Comparison of ENCODE assay signal across 19 cellular contexts in the genomic region with DNA sequence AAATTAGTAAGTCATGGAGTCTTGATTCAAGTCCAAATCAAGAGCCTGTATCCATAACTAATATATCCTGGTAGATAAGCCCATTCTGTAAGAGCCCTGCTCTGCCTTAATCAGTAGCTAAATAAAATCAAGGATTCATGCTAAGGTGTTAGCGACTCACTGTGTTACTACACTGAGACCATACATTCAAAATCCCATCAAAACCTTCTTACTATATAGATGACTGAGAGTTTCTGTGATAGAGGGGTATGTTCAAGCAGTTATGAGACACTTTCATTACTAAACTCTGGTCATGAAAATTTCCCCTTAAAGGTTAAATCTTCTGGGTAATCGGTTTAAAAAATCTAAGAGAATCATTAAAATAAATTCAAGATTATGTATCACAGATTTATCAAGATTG.
DNase-seq lines count a peak whose midpoint lies in the region; ATAC-seq, FAIRE-seq and TF ChIP-seq lines count a peak whose summit lies in the region.
"Had no signal": no experiment of that assay in that cellular context is flagged by ENCODE, and none has a peak within 500 bp of the region (broad histone marks: within the 10 kb centered on the region; RNA-seq: fewer than 3 reads in every experiment).

No MANE protein-coding gene starts in this region.

- TF ChIP-seq EP300 in GM12878 (IDR thresholded peaks at IDR 0.05; ENCODE audit: borderline replicate concordance in 1 of 2, control insufficient read depth in 1 of 2, low read depth in 2 of 2, low read length in 2 of 2), result no peak

- peak; percentile 40 for ATAC-seq in activated naive CD8-positive, alpha-beta T cell treated with anti-CD3 and anti-CD28 coated beads, Interleukin-2, amount 50 U/mL, for 24 hours
- peak; percentile 32 for ATAC-seq in HG02759 (IDR thresholded peaks at IDR 0.05; ENCODE audit: unreplicated experiment)
- ATAC-seq in HG03342 (IDR thresholded peaks at IDR 0.05; ENCODE audit: unreplicated experiment), result peak; percentile 49
- ATAC-seq in GM12878, result peak; percentile 74
- ATAC-seq in HG03571 (IDR thresholded peaks at IDR 0.05; ENCODE audit: unreplicated experiment), result no peak
- no peak for ATAC-seq in naive thymus-derived CD8-positive, alpha-beta T cell
- no peak for ATAC-seq in GM18861 (IDR thresholded peaks at IDR 0.05; ENCODE audit: unreplicated experiment)
- ATAC-seq: Right ventricle myocardium inferior had no signal

- H3K4me1 ChIP-seq in GM12878 (ENCODE audit: control insufficient read depth, insufficient read depth, low read length), result no peaks in the 10 kb centered on the region
- H3K4me1 ChIP-seq: BE2C, Peyer's patch had no signal

- DNase-seq in activated naive CD8-positive, alpha-beta T cell treated with anti-CD3 and anti-CD28 coated beads, Interleukin-2, amount 50 U/mL, for 24 hours, result no peak
- DNase-seq in activated naive CD8-positive, alpha-beta T cell treated with anti-CD3 and anti-CD28 coated beads for 36 hours, result no peak
- DNase-seq in GM12878 (ENCODE audit: low read depth, low spot score), result no peak
- DNase-seq in naive thymus-derived CD8-positive, alpha-beta T cell, result no peak
- DNase-seq: BE2C; CD4-positive, alpha-beta T cell; H9; NCI-H1092; NCI-H146; NCI-H2081; NCI-H510A treated with DMSO at 0.1 percent for 48 hours; NCI-H82; Peyer's patch had no signal

- no peak for TF ChIP-seq POLR2A in GM12878 (IDR thresholded peaks at IDR 0.05; ENCODE audit: low read depth, low read length)

- H3K4me3 Mint-ChIP-seq in activated naive CD8-positive, alpha-beta T cell treated with anti-CD3 and anti-CD28 coated beads, Interleukin-2, amount 50 U/mL, for 24 hours, result no peak overlapping the region
- H3K4me3 Mint-ChIP-seq in activated naive CD8-positive, alpha-beta T cell treated with anti-CD3 and anti-CD28 coated beads for 36 hours, result no peak overlapping the region
- H3K4me3 Mint-ChIP-seq in naive thymus-derived CD8-positive, alpha-beta T cell, result no peak overlapping the region
- H3K4me3 Mint-ChIP-seq: CD4-positive, alpha-beta T cell; H9 had no signal

- H3K4me3 ChIP-seq in GM12878, result no peak overlapping the region
- H3K4me3 ChIP-seq: Peyer's patch had no signal

- no peak overlapping the region for H2AFZ ChIP-seq in GM12878 (ENCODE audit: control insufficient read depth, low read depth, low read length)

- H3K27me3 ChIP-seq in GM12878 (replicated peaks in 1 of 2; ENCODE audit: control insufficient read depth in 2 of 2, insufficient read depth in 2 of 2, low read length in 1 of 2), result no peaks in the 10 kb centered on the region
- H3K27me3 ChIP-seq: BE2C, Peyer's patch had no signal

- POLR2A ChIA-PET in GM12878 (lab: Charles Lee), result no interaction called here
- POLR2A ChIA-PET in naive thymus-derived CD8-positive, alpha-beta T cell (lab: Charles Lee), result no interaction called here

- CTCF ChIA-PET in GM12878 (lab: Yijun Ruan, JAX), result no interaction called here

- H3K79me2 ChIP-seq in GM12878 (ENCODE audit: control insufficient read depth, insufficient read depth, low read length), result no peaks in the 10 kb centered on the region

- FAIRE-seq in GM12878 (lab: Jason Lieb, UNC), result no peak

- H4K20me1 ChIP-seq in GM12878 (ENCODE audit: control insufficient read depth, insufficient read depth), result no peaks in the 10 kb centered on the region

- intact Hi-C loops in GM12878 (cut with micrococcal nuclease; ENCODE audit: unreplicated experiment), result no loop called here

- H3K9me3 Mint-ChIP-seq in activated naive CD8-positive, alpha-beta T cell treated with anti-CD3 and anti-CD28 coated beads, Interleukin-2, amount 50 U/mL, for 24 hours, result peaks cover 14% of the 10 kb centered on the region
- H3K9me3 Mint-ChIP-seq in activated naive CD8-positive, alpha-beta T cell treated with anti-CD3 and anti-CD28 coated beads for 36 hours, result peaks cover 3% of the 10 kb centered on the region
- H3K9me3 Mint-ChIP-seq in naive thymus-derived CD8-positive, alpha-beta T cell, result peaks cover 0 to 16% (median 3%) of the 10 kb centered on the region in 9 donors

- in situ Hi-C loops in GM12878 (cut with MboI), result no loop called here

- no peaks in the 10 kb centered on the region for H3K27me3 Mint-ChIP-seq in activated naive CD8-positive, alpha-beta T cell treated with anti-CD3 and anti-CD28 coated beads, Interleukin-2, amount 50 U/mL, for 24 hours
- no peaks in the 10 kb centered on the region for H3K27me3 Mint-ChIP-seq in activated naive CD8-positive, alpha-beta T cell treated with anti-CD3 and anti-CD28 coated beads for 36 hours
- no peaks in the 10 kb centered on the region for H3K27me3 Mint-ChIP-seq in naive thymus-derived CD8-positive, alpha-beta T cell
- H3K27me3 Mint-ChIP-seq: CD4-positive, alpha-beta T cell had no signal

- no peaks in the 10 kb centered on the region for H3K36me3 Mint-ChIP-seq in activated naive CD8-positive, alpha-beta T cell treated with anti-CD3 and anti-CD28 coated beads, Interleukin-2, amount 50 U/mL, for 24 hours (ENCODE audit: low read depth)
- no peaks in the 10 kb centered on the region for H3K36me3 Mint-ChIP-seq in activated naive CD8-positive, alpha-beta T cell treated with anti-CD3 and anti-CD28 coated beads for 36 hours
- H3K36me3 Mint-ChIP-seq in naive thymus-derived CD8-positive, alpha-beta T cell, result no peaks in the 10 kb centered on the region

- SMC1A ChIA-PET in GM12878 (lab: Charles Lee; ENCODE audit: uncharacterized antibody, unreplicated experiment), result interaction anchor here (1.0 kb wide), 1 partner anchor 16 kb away, joined by 5 read pairs; no protein-coding TSS in a partner anchor

- H3K9me3 ChIP-seq in GM12878 (replicated peaks; ENCODE audit: control insufficient read depth, insufficient read depth, low read length), result no peaks in the 10 kb centered on the region; the same call in 2 of the 3 replicates
- H3K9me3 ChIP-seq: BE2C, Peyer's patch had no signal

- BruUV-seq in GM12878 (replicated peaks; lab: Mats Ljungman, UMichigan), result no TSS peak

- peaks cover 6% of the 10 kb centered on the region for H3K4me1 Mint-ChIP-seq in activated naive CD8-positive, alpha-beta T cell treated with anti-CD3 and anti-CD28 coated beads, Interleukin-2, amount 50 U/mL, for 24 hours
- no peaks in the 10 kb centered on the region for H3K4me1 Mint-ChIP-seq in activated naive CD8-positive, alpha-beta T cell treated with anti-CD3 and anti-CD28 coated beads for 36 hours
- no peaks in the 10 kb centered on the region for H3K4me1 Mint-ChIP-seq in naive thymus-derived CD8-positive, alpha-beta T cell
- H3K4me1 Mint-ChIP-seq: H9 had no signal

- H3K36me3 ChIP-seq in GM12878 (ENCODE audit: control insufficient read depth in 2 of 2, insufficient read depth in 2 of 2, low read length in 1 of 2), result no peaks in the 10 kb centered on the region
- H3K36me3 ChIP-seq: BE2C, Peyer's patch had no signal

- 20% methylated on average over 2 of the region's 2 CpGs for WGBS in GM12878 (ENCODE audit: insufficient coverage, insufficient replicate concordance, low lambda C conversion rate, missing lambda C conversion rate)

- no peak overlapping the region for H3K9ac ChIP-seq in GM12878 (ENCODE audit: control insufficient read depth, insufficient read depth, low read length)

- TF ChIP-seq RAD21 in GM12878 (IDR thresholded peaks at IDR 0.05; ENCODE audit: insufficient read depth, low read depth, low read length), result no peak

- no peak for TF ChIP-seq CTCF in GM12878 (IDR thresholded peaks at IDR 0.05 in 2 of 3, conservative IDR thresholded peaks at IDR 0.05 in 1 of 3; ENCODE audit: control insufficient read depth in 2 of 3, extremely low read depth in 1 of 3, insufficient read depth in 1 of 3, low read depth in 3 of 3, low read length in 3 of 3)

- H3K4me2 ChIP-seq in GM12878 (ENCODE audit: control insufficient read depth, insufficient read depth), result no peak overlapping the region

- RAD21 ChIA-PET in GM12878 (lab: Charles Lee; ENCODE audit: unreplicated experiment), result no interaction called here

- no peak overlapping the region for H3K27ac Mint-ChIP-seq in activated naive CD8-positive, alpha-beta T cell treated with anti-CD3 and anti-CD28 coated beads, Interleukin-2, amount 50 U/mL, for 24 hours
- no peak overlapping the region for H3K27ac Mint-ChIP-seq in activated naive CD8-positive, alpha-beta T cell treated with anti-CD3 and anti-CD28 coated beads for 36 hours
- H3K27ac Mint-ChIP-seq in naive thymus-derived CD8-positive, alpha-beta T cell, result no peak overlapping the region
- H3K27ac Mint-ChIP-seq: CD4-positive, alpha-beta T cell; H9 had no signal

- H3K27ac ChIP-seq in GM12878 (ENCODE audit: control insufficient read depth, insufficient read depth), result no peak overlapping the region
- H3K27ac ChIP-seq: 22Rv1, Peyer's patch had no signal

TF ChIP-seq in GM12878, 131 proteins besides CTCF, POLR2A, EP300 and RAD21 (continues in another document):
- no peak for TF ChIP-seq STAT3 (IDR thresholded peaks at IDR 0.05; ENCODE audit: low read depth, low read length)
- no peak for TF ChIP-seq ZSCAN29 (IDR thresholded peaks at IDR 0.05)
- TF ChIP-seq, protein P1, sequence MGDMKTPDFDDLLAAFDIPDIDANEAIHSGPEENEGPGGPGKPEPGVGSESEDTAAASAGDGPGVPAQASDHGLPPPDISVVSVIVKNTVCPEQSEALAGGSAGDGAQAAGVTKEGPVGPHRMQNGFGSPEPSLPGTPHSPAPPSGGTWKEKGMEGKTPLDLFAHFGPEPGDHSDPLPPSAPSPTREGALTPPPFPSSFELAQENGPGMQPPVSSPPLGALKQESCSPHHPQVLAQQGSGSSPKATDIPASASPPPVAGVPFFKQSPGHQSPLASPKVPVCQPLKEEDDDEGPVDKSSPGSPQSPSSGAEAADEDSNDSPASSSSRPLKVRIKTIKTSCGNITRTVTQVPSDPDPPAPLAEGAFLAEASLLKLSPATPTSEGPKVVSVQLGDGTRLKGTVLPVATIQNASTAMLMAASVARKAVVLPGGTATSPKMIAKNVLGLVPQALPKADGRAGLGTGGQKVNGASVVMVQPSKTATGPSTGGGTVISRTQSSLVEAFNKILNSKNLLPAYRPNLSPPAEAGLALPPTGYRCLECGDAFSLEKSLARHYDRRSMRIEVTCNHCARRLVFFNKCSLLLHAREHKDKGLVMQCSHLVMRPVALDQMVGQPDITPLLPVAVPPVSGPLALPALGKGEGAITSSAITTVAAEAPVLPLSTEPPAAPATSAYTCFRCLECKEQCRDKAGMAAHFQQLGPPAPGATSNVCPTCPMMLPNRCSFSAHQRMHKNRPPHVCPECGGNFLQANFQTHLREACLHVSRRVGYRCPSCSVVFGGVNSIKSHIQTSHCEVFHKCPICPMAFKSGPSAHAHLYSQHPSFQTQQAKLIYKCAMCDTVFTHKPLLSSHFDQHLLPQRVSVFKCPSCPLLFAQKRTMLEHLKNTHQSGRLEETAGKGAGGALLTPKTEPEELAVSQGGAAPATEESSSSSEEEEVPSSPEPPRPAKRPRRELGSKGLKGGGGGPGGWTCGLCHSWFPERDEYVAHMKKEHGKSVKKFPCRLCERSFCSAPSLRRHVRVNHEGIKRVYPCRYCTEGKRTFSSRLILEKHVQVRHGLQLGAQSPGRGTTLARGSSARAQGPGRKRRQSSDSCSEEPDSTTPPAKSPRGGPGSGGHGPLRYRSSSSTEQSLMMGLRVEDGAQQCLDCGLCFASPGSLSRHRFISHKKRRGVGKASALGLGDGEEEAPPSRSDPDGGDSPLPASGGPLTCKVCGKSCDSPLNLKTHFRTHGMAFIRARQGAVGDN (IDR thresholded peaks at IDR 0.05), result no peak

Comparison
In these comparisons a context has a peak if more than half of its experiments do, and no peak if none do; other contexts are left out.
1. ATAC-seq: peak in activated naive CD8-positive, alpha-beta T cell treated with anti-CD3 and anti-CD28 coated beads, Interleukin-2, amount 50 U/mL, for 24 hours (single experiment), HG02759 (single experiment), HG03342 (single experiment) and GM12878 (single experiment); none in HG03571 (single experiment), naive thymus-derived CD8-positive, alpha-beta T cell (0 of 2) and GM18861 (single experiment).